ENCODE assay signal across 16 cellular contexts in the genomic region with DNA sequence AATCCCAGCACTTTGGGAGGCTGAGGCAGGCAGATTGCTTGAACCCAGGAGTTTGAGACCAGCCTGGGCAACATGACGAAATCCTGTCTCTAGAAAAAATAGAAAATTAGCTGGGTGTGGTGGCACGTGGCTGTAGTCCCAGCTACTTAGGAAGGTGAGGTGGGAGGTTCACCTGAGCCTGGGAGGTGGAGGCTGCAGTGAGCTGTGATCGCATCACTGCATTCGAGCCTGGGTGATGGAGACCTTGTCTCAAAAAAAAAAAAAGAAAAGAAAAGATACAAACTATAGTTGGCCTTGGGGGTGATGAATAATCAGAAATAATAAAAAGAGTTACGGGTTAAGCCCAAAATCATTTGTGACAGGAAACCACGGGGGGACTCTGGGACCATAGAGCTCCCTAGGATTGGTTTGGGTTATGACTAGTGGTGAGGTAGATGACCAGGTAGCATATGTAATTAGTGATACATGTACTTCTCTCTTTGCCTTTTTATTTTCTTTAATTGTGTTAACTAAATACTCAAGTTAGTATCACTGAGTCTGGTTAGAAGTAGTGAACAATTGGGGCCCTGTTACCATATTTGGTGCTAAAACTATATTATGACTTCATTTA. TPM values are rescaled to one million over a fixed set of nuclear protein-coding genes. Genes with fewer than 3 reads are reported as not detected.
DNase-seq lines count a peak whose midpoint lies in the region; ATAC-seq, FAIRE-seq and TF ChIP-seq lines count a peak whose summit lies in the region.
"Had no signal": no experiment of that assay in that cellular context is flagged by ENCODE, and none has a peak within 500 bp of the region (broad histone marks: within the 10 kb centered on the region; RNA-seq: fewer than 3 reads in every experiment).

No MANE protein-coding gene starts in this region.

- peaks cover 20 to 73% (median 49%) of the 10 kb centered on the region in 11 experiments; a peak in 21 of 22 replicates for H3K36me3 ChIP-seq in BLaER1 treated with 17β-estradiol and CSF1 and Interleukin-3, amounts not matched to agents 10 nM and 100 nM
- peaks cover 38% of the 10 kb centered on the region for H3K36me3 ChIP-seq in CD8-positive, alpha-beta T cell (ENCODE audit: insufficient read depth, low read length)

- peak overlapping the region in 2 of 11 experiments; percentile 25 to 26; a peak in 3 of 22 replicates for H3K27ac ChIP-seq in BLaER1 treated with 17β-estradiol and CSF1 and Interleukin-3, amounts not matched to agents 10 nM and 100 nM
- H3K27ac ChIP-seq in CD8-positive, alpha-beta T cell (ENCODE audit: low read depth, low read length), result no peak overlapping the region

- peak overlapping the region in 10 of 11 experiments; percentile 2 to 71 (median 28); a peak in 12 of 22 replicates for H3K4me2 ChIP-seq in BLaER1 treated with 17β-estradiol and CSF1 and Interleukin-3, amounts not matched to agents 10 nM and 100 nM

- no peak overlapping the region for H3K4me3 ChIP-seq in BLaER1 treated with 17β-estradiol and CSF1 and Interleukin-3, amounts not matched to agents 10 nM and 100 nM
- H3K4me3 ChIP-seq in CD8-positive, alpha-beta T cell (ENCODE audit: low read depth, low read length), result no peak overlapping the region

- H3K4me1 Mint-ChIP-seq in CD8-positive, alpha-beta T cell (ENCODE audit: low read depth), result peaks cover 59% of the 10 kb centered on the region
- H3K4me1 Mint-ChIP-seq in activated naive CD8-positive, alpha-beta T cell treated with anti-CD3 and anti-CD28 coated beads, Interleukin-2, amount 10 ng/mL, durations not matched to agents 7 days and 5 days, result peaks cover 42% of the 10 kb centered on the region
- H3K4me1 Mint-ChIP-seq in osteocyte (ENCODE audit: unreplicated experiment), result peaks cover 39% of the 10 kb centered on the region

- H3K9ac ChIP-seq in BLaER1 treated with 17β-estradiol and CSF1 and Interleukin-3, amounts not matched to agents 10 nM and 100 nM, result no peak overlapping the region

- peaks cover 0 to 11% (median 0%) of the 10 kb centered on the region in 11 experiments; a peak in 5 of 22 replicates for H4K20me1 ChIP-seq in BLaER1 treated with 17β-estradiol and CSF1 and Interleukin-3, amounts not matched to agents 10 nM and 100 nM

- no peaks in the 10 kb centered on the region for H3K9me3 ChIP-seq in BLaER1 treated with 17β-estradiol and CSF1 and Interleukin-3, amounts not matched to agents 10 nM and 100 nM (replicated peaks in 1 of 11)
- no peaks in the 10 kb centered on the region for H3K9me3 ChIP-seq in CD8-positive, alpha-beta T cell (ENCODE audit: low read length)

- no peaks in the 10 kb centered on the region for H3K9me3 Mint-ChIP-seq in CD8-positive, alpha-beta T cell
- H3K9me3 Mint-ChIP-seq in activated naive CD8-positive, alpha-beta T cell treated with anti-CD3 and anti-CD28 coated beads, Interleukin-2, amount 10 ng/mL, durations not matched to agents 7 days and 5 days, result no peaks in the 10 kb centered on the region
- H3K9me3 Mint-ChIP-seq in osteocyte (ENCODE audit: unreplicated experiment), result no peaks in the 10 kb centered on the region

- no peak overlapping the region for H3K4me3 Mint-ChIP-seq in CD8-positive, alpha-beta T cell
- H3K4me3 Mint-ChIP-seq in activated naive CD8-positive, alpha-beta T cell treated with anti-CD3 and anti-CD28 coated beads, Interleukin-2, amount 10 ng/mL, durations not matched to agents 7 days and 5 days, result no peak overlapping the region
- no peak overlapping the region for H3K4me3 Mint-ChIP-seq in osteocyte (ENCODE audit: unreplicated experiment)

- no peaks in the 10 kb centered on the region for H3K27me3 Mint-ChIP-seq in CD8-positive, alpha-beta T cell (ENCODE audit: low read depth)
- no peaks in the 10 kb centered on the region for H3K27me3 Mint-ChIP-seq in activated naive CD8-positive, alpha-beta T cell treated with anti-CD3 and anti-CD28 coated beads, Interleukin-2, amount 10 ng/mL, durations not matched to agents 7 days and 5 days
- H3K27me3 Mint-ChIP-seq in osteocyte (ENCODE audit: unreplicated experiment), result no peaks in the 10 kb centered on the region

- intact Hi-C loops in CD8-positive, alpha-beta T cell (cut with DNase I, micrococcal nuclease), result no loop called here

- CTCF ChIA-PET in CD8-positive, alpha-beta T cell (lab: Charles Lee), result interaction anchor here (0.9 to 2.2 kb wide), 7 partner anchors 10 to 178 kb away, joined by 3 to 6 read pairs (median 4); no protein-coding TSS in a partner anchor

- no peak for ATAC-seq in CD8-positive, alpha-beta T cell
- no peak for ATAC-seq in activated naive CD8-positive, alpha-beta T cell treated with anti-CD3 and anti-CD28 coated beads, Interleukin-2, amount 10 ng/mL, durations not matched to agents 7 days and 5 days (ENCODE audit: low read depth)
- ATAC-seq in HG03432 (IDR thresholded peaks at IDR 0.05; ENCODE audit: unreplicated experiment), result no peak

- no peaks in the 10 kb centered on the region for H3K27me3 ChIP-seq in BLaER1 treated with 17β-estradiol and CSF1 and Interleukin-3, amounts not matched to agents 10 nM and 100 nM
- H3K27me3 ChIP-seq in CD8-positive, alpha-beta T cell (ENCODE audit: insufficient read depth, low read length), result no peaks in the 10 kb centered on the region

- peaks cover 53% of the 10 kb centered on the region for H3K36me3 Mint-ChIP-seq in CD8-positive, alpha-beta T cell
- H3K36me3 Mint-ChIP-seq in activated naive CD8-positive, alpha-beta T cell treated with anti-CD3 and anti-CD28 coated beads, Interleukin-2, amount 10 ng/mL, durations not matched to agents 7 days and 5 days, result peaks cover 35% of the 10 kb centered on the region
- peaks cover 15% of the 10 kb centered on the region for H3K36me3 Mint-ChIP-seq in osteocyte (ENCODE audit: unreplicated experiment)

- no peak for TF ChIP-seq CTCF in CD8-positive, alpha-beta T cell (IDR thresholded peaks at IDR 0.05)
- TF ChIP-seq CTCF in osteocyte (IDR thresholded peaks at IDR 0.05), result no peak
- no peak for TF ChIP-seq CTCF in D721Med (IDR thresholded peaks at IDR 0.05; ENCODE audit: insufficient read depth, missing control alignments)

- H3K4me1 ChIP-seq in BLaER1 treated with 17β-estradiol and CSF1 and Interleukin-3, amounts not matched to agents 10 nM and 100 nM, result peaks cover 43 to 90% (median 65%) of the 10 kb centered on the region in 10 experiments
- H3K4me1 ChIP-seq in CD8-positive, alpha-beta T cell (ENCODE audit: insufficient read depth, low read length), result peaks cover 54% of the 10 kb centered on the region

- H3K27ac Mint-ChIP-seq in CD8-positive, alpha-beta T cell, result peak overlapping the region; percentile 81
- peak overlapping the region; percentile 40 for H3K27ac Mint-ChIP-seq in activated naive CD8-positive, alpha-beta T cell treated with anti-CD3 and anti-CD28 coated beads, Interleukin-2, amount 10 ng/mL, durations not matched to agents 7 days and 5 days
- peak overlapping the region; percentile 17 for H3K27ac Mint-ChIP-seq in osteocyte (ENCODE audit: unreplicated experiment)

- POLR2A ChIA-PET in CD8-positive, alpha-beta T cell (lab: Charles Lee), result interaction anchor here (0.5 to 1.7 kb wide), 5 partner anchors 13 to 1971 kb away, joined by 3 to 5 read pairs (median 3); no protein-coding TSS in a partner anchor
- POLR2A ChIA-PET in activated naive CD8-positive, alpha-beta T cell treated with anti-CD3 and anti-CD28 coated beads, Interleukin-2, amount 10 ng/mL, durations not matched to agents 7 days and 5 days (lab: Charles Lee), result interaction anchor here (0.7 to 1.0 kb wide), 3 partner anchors 10 to 103 kb away, joined by 3 to 4 read pairs (median 3); no protein-coding TSS in a partner anchor

- no peak for FAIRE-seq in D721Med (lab: Jason Lieb, UNC)
- FAIRE-seq: colon, H1 had no signal

- DNase-seq in CD8-positive, alpha-beta T cell, result no peak
- DNase-seq in activated naive CD8-positive, alpha-beta T cell treated with anti-CD3 and anti-CD28 coated beads, Interleukin-2, amount 10 ng/mL, durations not matched to agents 7 days and 5 days, result peak; percentile 12
- DNase-seq in osteocyte (ENCODE audit: extremely low spot score, unreplicated experiment) (no peak), GF-D8 (lab: John Stamatoyannopoulos, UW) (no peak), D721Med (ENCODE audit: insufficient read length, low spot score) (no peak)
- DNase-seq: C1 segment of cervical spinal cord; EL; glutamatergic neuron; mesendoderm; NCI-H2081; occipital lobe; stimulated activated CD4-positive, alpha-beta T cell treated with anti-CD3 and anti-CD28 coated beads, Interleukin-4, amount 100 ng/mL, for 24 hours had no signal

RNA-seq across cellular contexts. Expression of a gene that starts 10.4 kb away (rescaled TPM):
- 10 to 100 TPM; 16.5 to 19.1 TPM for total RNA-seq in CD8-positive, alpha-beta T cell
- 10 to 100 TPM; 28.5 to 34.4 TPM for total RNA-seq in activated naive CD8-positive, alpha-beta T cell treated with anti-CD3 and anti-CD28 coated beads, Interleukin-2, amount 10 ng/mL, durations not matched to agents 7 days and 5 days
- total RNA-seq in osteocyte, result 39.1 and 40.6 TPM in 2 replicates

RNA-seq across cellular contexts. Expression of a gene that starts 10.7 kb away (rescaled TPM):
- 10 to 100 TPM; 46.6 to 48.0 TPM for total RNA-seq in CD8-positive, alpha-beta T cell
- 10 to 100 TPM; 89.2 to 89.8 TPM for total RNA-seq in activated naive CD8-positive, alpha-beta T cell treated with anti-CD3 and anti-CD28 coated beads, Interleukin-2, amount 10 ng/mL, durations not matched to agents 7 days and 5 days
- total RNA-seq in osteocyte, result 61.7 and 70.3 TPM in 2 replicates

RNA-seq across cellular contexts. Expression of a gene that starts 47.2 kb away (rescaled TPM):
- 100 to 1,000 TPM; 351 to 360 TPM for total RNA-seq in CD8-positive, alpha-beta T cell
- 100 to 1,000 TPM; 150 to 159 TPM for total RNA-seq in activated naive CD8-positive, alpha-beta T cell treated with anti-CD3 and anti-CD28 coated beads, Interleukin-2, amount 10 ng/mL, durations not matched to agents 7 days and 5 days
- 288 and 290 TPM in 2 replicates for total RNA-seq in osteocyte

Comparison
In these comparisons a context has a peak if more than half of its experiments do, and no peak if none do; other contexts are left out.
1. H3K27ac Mint-ChIP-seq: peak in every context shown above with its lines; median percentile 81 in CD8-positive, alpha-beta T cell; 40 in activated naive CD8-positive, alpha-beta T cell treated with anti-CD3 and anti-CD28 coated beads, Interleukin-2, amount 10 ng/mL, durations not matched to agents 7 days and 5 days; 17 in osteocyte.